Comparison of ENCODE assay signal across 14 cellular contexts in the genomic region with DNA sequence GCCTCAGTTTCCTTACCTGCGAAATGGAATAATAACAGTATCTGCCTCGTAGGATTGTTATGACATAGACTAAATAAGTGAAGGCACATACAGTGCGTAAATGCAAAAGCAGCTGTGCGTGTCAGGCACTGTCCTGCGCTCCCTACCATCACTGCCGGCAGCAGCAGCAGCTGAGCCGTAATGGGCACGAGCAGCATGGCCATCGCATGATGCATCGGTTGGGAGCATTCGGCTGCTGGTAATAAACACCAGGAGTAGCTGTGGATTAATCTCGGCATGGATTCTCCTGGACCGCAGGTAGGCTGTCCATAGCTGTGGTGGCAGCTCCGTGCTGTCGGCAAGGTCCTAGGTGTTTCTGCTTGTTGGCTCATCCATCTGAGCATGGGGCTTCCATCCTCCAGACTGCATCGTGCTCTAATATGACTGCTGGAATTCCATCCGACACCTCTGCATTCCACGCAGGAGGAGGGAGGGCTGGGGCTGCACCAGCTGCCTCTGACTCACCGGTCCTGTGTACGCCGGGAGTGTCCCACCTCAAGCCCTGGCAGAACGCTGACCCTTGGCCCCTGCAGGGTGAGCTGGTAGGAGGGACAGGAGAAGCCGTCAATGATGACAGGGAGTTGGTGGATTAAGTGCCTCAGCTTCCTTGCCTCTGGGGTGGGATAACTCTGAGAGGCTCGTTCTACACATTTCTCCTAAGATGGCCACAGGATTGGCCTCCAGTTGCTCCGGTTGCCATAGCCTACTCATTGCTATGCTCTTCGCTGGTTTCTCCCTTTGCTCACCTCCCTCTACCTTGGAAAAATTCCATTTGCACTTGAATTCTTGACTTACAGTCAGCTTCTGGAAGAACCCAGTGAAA.
A peak's percentile ranks its signal among the peaks of the same experiment; 100 is the strongest.
DNase-seq lines count a peak whose midpoint lies in the region; ATAC-seq, FAIRE-seq and TF ChIP-seq lines count a peak whose summit lies in the region.
"Had no signal": no experiment of that assay in that cellular context is flagged by ENCODE, and none has a peak within 500 bp of the region (broad histone marks: within the 10 kb centered on the region; RNA-seq: fewer than 3 reads in every experiment).

No MANE protein-coding gene starts in this region.

- no peak overlapping the region for H3K27ac Mint-ChIP-seq in activated naive CD8-positive, alpha-beta T cell treated with anti-CD3 and anti-CD28 coated beads for 36 hours
- H3K27ac Mint-ChIP-seq: activated CD4-positive, alpha-beta T cell treated with anti-CD3 and anti-CD28 coated beads for 36 hours had no signal

- H3K27me3 Mint-ChIP-seq in activated naive CD8-positive, alpha-beta T cell treated with anti-CD3 and anti-CD28 coated beads for 36 hours, result peaks cover 4% of the 10 kb centered on the region

- TF ChIP-seq POLR2A in IMR-90 (IDR thresholded peaks at IDR 0.05; ENCODE audit: low read depth, low read length), result no peak
- no peak for TF ChIP-seq POLR2A in H1 (IDR thresholded peaks at IDR 0.05; ENCODE audit: control extremely low read depth in 1 of 2, low read depth in 2 of 2, low read length in 2 of 2)
- TF ChIP-seq POLR2A in suprapubic skin (IDR thresholded peaks at IDR 0.05), result no peak

- H2BK5ac ChIP-seq in IMR-90 (ENCODE audit: low read depth, low read length, poor library complexity, severe bottlenecking) (no peak overlapping the region), H1 (ENCODE audit: low read depth, low read length) (no peak overlapping the region)

- H2BK15ac ChIP-seq in IMR-90 (ENCODE audit: low read depth, low read length) (no peak overlapping the region), H1 (ENCODE audit: low read length) (peak overlapping the region; percentile 5; the same call in 1 of the 2 replicates)

- H2AFZ ChIP-seq in IMR-90 (replicated peaks; ENCODE audit: low read length, poor library complexity), result peak overlapping the region; percentile 78
- H2AFZ ChIP-seq in H1 (ENCODE audit: low read length), result peak overlapping the region; percentile 81

- H3K9ac ChIP-seq in IMR-90 (ENCODE audit: low read depth, low read length), result no peak overlapping the region
- no peak overlapping the region for H3K9ac ChIP-seq in H1 (replicated peaks in 1 of 4; ENCODE audit: extremely low read depth in 1 of 4, low read depth in 3 of 4, low read length in 3 of 4)

- no peak overlapping the region for H2AK9ac ChIP-seq in IMR-90 (replicated peaks; ENCODE audit: low read depth, low read length, poor library complexity)

- H3K36me3 Mint-ChIP-seq in activated naive CD8-positive, alpha-beta T cell treated with anti-CD3 and anti-CD28 coated beads for 36 hours, result no peaks in the 10 kb centered on the region

- no TSS peak for BruUV-seq in IMR-90 (replicated peaks; lab: Mats Ljungman, UMichigan)

- TF ChIP-seq EP300 in H1 (IDR thresholded peaks at IDR 0.05; ENCODE audit: borderline replicate concordance in 1 of 2, low read depth in 2 of 2, low read length in 2 of 2) (no peak), suprapubic skin (IDR thresholded peaks at IDR 0.05) (no peak)

- in situ Hi-C loops in IMR-90 (cut with MboI; ENCODE audit: low sequenced_read_pairs), result no loop called here

- no peak overlapping the region for H3K4me3 ChIP-seq in IMR-90 (ENCODE audit: insufficient read depth, low read depth, low read length)
- H3K4me3 ChIP-seq in H1 (ENCODE audit: extremely low read depth in 1 of 4, insufficient read depth in 2 of 4, low read depth in 3 of 4, low read length in 4 of 4), result no peak overlapping the region
- H3K4me3 ChIP-seq in mucosa of descending colon, result no peak overlapping the region
- H3K4me3 ChIP-seq in suprapubic skin, result no peak overlapping the region
- H3K4me3 ChIP-seq: K562, thyroid gland had no signal

- H3K14ac ChIP-seq in IMR-90 (replicated peaks; ENCODE audit: low read depth, low read length) (no peak overlapping the region), H1 (ENCODE audit: insufficient read length) (no peak overlapping the region)

- no peak for FAIRE-seq in H1 (lab: Jason Lieb, UNC)
- FAIRE-seq: K562 had no signal

- H3K4me1 ChIP-seq in IMR-90 (ENCODE audit: control insufficient read depth, insufficient read depth, low read length), result no peaks in the 10 kb centered on the region
- peaks cover 3 to 10% (median 7%) of the 10 kb centered on the region in 4 experiments; a peak in 6 of 7 replicates for H3K4me1 ChIP-seq in H1 (replicated peaks in 1 of 4; ENCODE audit: control insufficient read depth in 3 of 4, insufficient read depth in 4 of 4, low read length in 3 of 4)
- no peaks in the 10 kb centered on the region for H3K4me1 ChIP-seq in mucosa of descending colon (ENCODE audit: low read depth)
- H3K4me1 ChIP-seq in suprapubic skin, result peaks cover 14% of the 10 kb centered on the region
- H3K4me1 ChIP-seq: thyroid gland had no signal

- no peaks in the 10 kb centered on the region for H3K9me3 ChIP-seq in IMR-90 (ENCODE audit: control insufficient read depth, insufficient read depth, low read length)
- no peaks in the 10 kb centered on the region for H3K9me3 ChIP-seq in H1 (ENCODE audit: insufficient read depth in 2 of 2, low read depth in 1 of 2, low read length in 1 of 2)
- no peaks in the 10 kb centered on the region for H3K9me3 ChIP-seq in mucosa of descending colon
- H3K9me3 ChIP-seq in suprapubic skin, result no peaks in the 10 kb centered on the region
- H3K9me3 ChIP-seq: thyroid gland had no signal

- H2BK20ac ChIP-seq in IMR-90 (ENCODE audit: low read depth, low read length) (no peak overlapping the region), H1 (ENCODE audit: low read length) (no peak overlapping the region)

- H3K23me2 ChIP-seq in H1 (ENCODE audit: low read depth, low read length), result no peaks in the 10 kb centered on the region

- H3K27me3 ChIP-seq in IMR-90 (ENCODE audit: control insufficient read depth, insufficient read depth, low read length) (peaks cover 19% of the 10 kb centered on the region), H1 (replicated peaks in 1 of 4; ENCODE audit: control insufficient read depth in 3 of 4, extremely low read depth in 1 of 4, insufficient read depth in 3 of 4, low read length in 3 of 4) (no peaks in the 10 kb centered on the region; a peak in 1 of 7 replicates), suprapubic skin (no peaks in the 10 kb centered on the region)
- H3K27me3 ChIP-seq: thyroid gland had no signal

- H4K5ac ChIP-seq in IMR-90 (ENCODE audit: low read depth, low read length) (no peak overlapping the region), H1 (ENCODE audit: insufficient read length, low read depth, low read length) (no peak overlapping the region)

- H3K4ac ChIP-seq in IMR-90 (ENCODE audit: low read depth, low read length) (no peak overlapping the region), H1 (replicated peaks; ENCODE audit: insufficient read length, low read depth, low read length) (no peak overlapping the region)

- no peak overlapping the region for H4K8ac ChIP-seq in IMR-90 (ENCODE audit: low read depth in 2 of 2, low read length in 2 of 2)
- H4K8ac ChIP-seq in H1 (ENCODE audit: extremely low read depth, insufficient read depth, low read length), result no peak overlapping the region; the same call in 1 of the 2 replicates

- no peak overlapping the region for H2BK120ac ChIP-seq in IMR-90 (ENCODE audit: low read depth, low read length)
- H2BK120ac ChIP-seq in H1 (replicated peaks; ENCODE audit: low read depth, low read length), result no peak overlapping the region

- TF ChIP-seq CTCF in IMR-90 (conservative IDR thresholded peaks at IDR 0.05; ENCODE audit: low read depth, low read length) (no peak), H1 (IDR thresholded peaks at IDR 0.05; ENCODE audit: control extremely low read depth in 1 of 3, insufficient read depth in 1 of 3, low read depth in 1 of 3, low read length in 3 of 3) (no peak), mucosa of descending colon (IDR thresholded peaks at IDR 0.05) (no peak), suprapubic skin (IDR thresholded peaks at IDR 0.05) (no peak)

- H3K36me3 ChIP-seq in IMR-90 (ENCODE audit: control insufficient read depth, insufficient read depth, low read length), result no peaks in the 10 kb centered on the region
- no peaks in the 10 kb centered on the region for H3K36me3 ChIP-seq in H1 (ENCODE audit: control insufficient read depth in 2 of 4, insufficient read depth in 4 of 4, low read length in 3 of 4)
- H3K36me3 ChIP-seq in mucosa of descending colon (ENCODE audit: low read depth), result no peaks in the 10 kb centered on the region
- H3K36me3 ChIP-seq in suprapubic skin, result no peaks in the 10 kb centered on the region
- H3K36me3 ChIP-seq: thyroid gland had no signal

- peak; percentile 81 for DNase-seq in A172 (ENCODE audit: low spot score)
- no peak for DNase-seq in IMR-90
- DNase-seq in H1 (ENCODE audit: low read depth in 1 of 2, low spot score in 2 of 2), result no peak
- peak in 1 of 3 donors; percentile 40 for DNase-seq in mucosa of descending colon
- DNase-seq in activated naive CD8-positive, alpha-beta T cell treated with anti-CD3 and anti-CD28 coated beads for 36 hours, result no peak
- no peak for DNase-seq in substantia nigra (lab: John Stamatoyannopoulos, UW)
- DNase-seq in suprapubic skin (ENCODE audit: low spot score in 2 of 2), result no peak
- no peak for DNase-seq in activated T-cell treated with anti-CD3 and anti-CD28 coated beads for 4 hours
- DNase-seq: activated CD4-positive, alpha-beta T cell treated with anti-CD3 and anti-CD28 coated beads for 36 hours; effector CD4-positive, alpha-beta T cell; foreskin melanocyte; NCI-H187; thyroid gland had no signal

- no peak overlapping the region for H4K91ac ChIP-seq in IMR-90 (ENCODE audit: insufficient read depth, low read depth, low read length)
- H4K91ac ChIP-seq in H1 (replicated peaks; ENCODE audit: insufficient read length, low read length), result no peak overlapping the region

- TF ChIP-seq RAD21 in IMR-90 (IDR thresholded peaks at IDR 0.05; ENCODE audit: low read length) (no peak), H1 (IDR thresholded peaks at IDR 0.05 in 1 of 2, conservative IDR thresholded peaks at IDR 0.05 in 1 of 2; ENCODE audit: low read depth in 2 of 2, low read length in 2 of 2) (no peak)

- H3K79me1 ChIP-seq in IMR-90 (ENCODE audit: low read depth in 1 of 2, low read length in 2 of 2) (no peaks in the 10 kb centered on the region), H1 (ENCODE audit: low read depth, low read length) (no peaks in the 10 kb centered on the region; the same call in 1 of the 2 replicates)

- H3K9me3 Mint-ChIP-seq in activated naive CD8-positive, alpha-beta T cell treated with anti-CD3 and anti-CD28 coated beads for 36 hours, result no peaks in the 10 kb centered on the region

- H3K27ac ChIP-seq in IMR-90 (ENCODE audit: insufficient read depth, low read length) (no peak overlapping the region), H1 (ENCODE audit: low read depth, low read length) (no peak overlapping the region), substantia nigra (ENCODE audit: low read depth, low read length, poor library complexity, severe bottlenecking) (no peak overlapping the region), suprapubic skin (no peak overlapping the region)
- H3K27ac ChIP-seq: thyroid gland had no signal

- no peaks in the 10 kb centered on the region for H4K20me1 ChIP-seq in IMR-90 (ENCODE audit: insufficient read depth, low read length)
- H4K20me1 ChIP-seq in H1 (replicated peaks in 1 of 2; ENCODE audit: control insufficient read depth in 1 of 2, insufficient read depth in 2 of 2, low read length in 2 of 2), result no peaks in the 10 kb centered on the region

- POLR2A ChIA-PET in IMR-90 (lab: Charles Lee; ENCODE audit: unreplicated experiment) (no interaction called here), H1 (lab: Charles Lee; ENCODE audit: partially characterized antibody) (interaction anchor here (0.7 kb wide), 1 partner anchor 25 kb away, joined by 4 read pairs; no protein-coding TSS in a partner anchor)

- H2BK12ac ChIP-seq in H1 (ENCODE audit: low read depth, low read length), result no peak overlapping the region

- H2AK5ac ChIP-seq in IMR-90 (ENCODE audit: low read depth, low read length) (no peak overlapping the region), H1 (ENCODE audit: low read depth, low read length) (no peak overlapping the region; the same call in 1 of the 2 replicates)

- no peak for ATAC-seq in IMR-90 (ENCODE audit: low read depth)
- ATAC-seq in mucosa of descending colon, result peak; percentile 67
- ATAC-seq: activated CD4-positive, alpha-beta T cell treated with anti-CD3 and anti-CD28 coated beads for 36 hours; K562 had no signal

- H3K23ac ChIP-seq in IMR-90 (ENCODE audit: low read depth, low read length), result no peak overlapping the region
- no peak overlapping the region for H3K23ac ChIP-seq in H1 (ENCODE audit: insufficient read length)

- H3K18ac ChIP-seq in IMR-90 (ENCODE audit: low read depth, low read length) (no peak overlapping the region), H1 (ENCODE audit: extremely low read depth, low read length) (no peak overlapping the region)

- H3K4me1 Mint-ChIP-seq in activated naive CD8-positive, alpha-beta T cell treated with anti-CD3 and anti-CD28 coated beads for 36 hours, result no peaks in the 10 kb centered on the region
- H3K4me1 Mint-ChIP-seq: activated CD4-positive, alpha-beta T cell treated with anti-CD3 and anti-CD28 coated beads for 36 hours had no signal

- CTCF ChIA-PET in IMR-90 (lab: Yijun Ruan, JAX), result interaction anchor here (0.6 kb wide), 1 partner anchor 19 kb away, joined by 3 read pairs; no protein-coding TSS in a partner anchor
- CTCF ChIA-PET in H1 (lab: Charles Lee; ENCODE audit: partially characterized antibody), result interaction anchor here (0.9 to 2.8 kb wide), 6 partner anchors 38 to 551 kb away, joined by 3 to 8 read pairs (median 3); no protein-coding TSS in a partner anchor

- 92% methylated on average over 10 of the region's 26 CpGs; no CpG with 5 or more reads in 1 of the 2 experiments for WGBS in IMR-90 (ENCODE audit: extremely low coverage in 2 of 2, insufficient read length in 1 of 2), 2 experiments
- WGBS in H1 (ENCODE audit: extremely low coverage in 1 of 2, insufficient coverage in 1 of 2, insufficient read length in 1 of 2, insufficient replicate concordance in 2 of 2, low coverage in 1 of 2, low lambda C conversion rate in 2 of 2, missing lambda C conversion rate in 1 of 2), 2 experiments, result 88% methylated on average over 26 of the region's 26 CpGs; no CpG with 5 or more reads in 1 of the 2 experiments
- 78% methylated on average over 15 of the region's 26 CpGs for WGBS in suprapubic skin

- dilution Hi-C loops in IMR-90 (cut with HindIII; ENCODE audit: low sequenced_read_pairs, unreplicated experiment), result no loop called here

- H3K56ac ChIP-seq in IMR-90 (ENCODE audit: extremely low read depth, insufficient read depth, low read length) (no peak overlapping the region), H1 (replicated peaks; ENCODE audit: insufficient read length, low read depth, low read length) (no peak overlapping the region)

- no peak overlapping the region for H3K4me3 Mint-ChIP-seq in activated naive CD8-positive, alpha-beta T cell treated with anti-CD3 and anti-CD28 coated beads for 36 hours
- H3K4me3 Mint-ChIP-seq: activated CD4-positive, alpha-beta T cell treated with anti-CD3 and anti-CD28 coated beads for 36 hours had no signal

- no peaks in the 10 kb centered on the region for H3K79me2 ChIP-seq in H1 (ENCODE audit: control insufficient read depth in 1 of 2, insufficient read depth in 2 of 2, low read length in 2 of 2)

- intact Hi-C loops in IMR-90 (cut with micrococcal nuclease), result no loop called here
- intact Hi-C loops in mucosa of descending colon (cut with DNase I, micrococcal nuclease), result no loop called here

- H3K4me2 ChIP-seq in IMR-90 (ENCODE audit: low read depth, low read length), result no peak overlapping the region
- peak overlapping the region in 1 of 2 experiments; percentile 23; a peak in 1 of 4 replicates for H3K4me2 ChIP-seq in H1 (ENCODE audit: insufficient read depth in 1 of 2, low read depth in 2 of 2, low read length in 2 of 2)

- H3K9me1 ChIP-seq in IMR-90 (ENCODE audit: insufficient read depth, low read length), result no peaks in the 10 kb centered on the region
